Comparison of ENCODE assay signal across 8 cellular contexts in the genomic region with DNA sequence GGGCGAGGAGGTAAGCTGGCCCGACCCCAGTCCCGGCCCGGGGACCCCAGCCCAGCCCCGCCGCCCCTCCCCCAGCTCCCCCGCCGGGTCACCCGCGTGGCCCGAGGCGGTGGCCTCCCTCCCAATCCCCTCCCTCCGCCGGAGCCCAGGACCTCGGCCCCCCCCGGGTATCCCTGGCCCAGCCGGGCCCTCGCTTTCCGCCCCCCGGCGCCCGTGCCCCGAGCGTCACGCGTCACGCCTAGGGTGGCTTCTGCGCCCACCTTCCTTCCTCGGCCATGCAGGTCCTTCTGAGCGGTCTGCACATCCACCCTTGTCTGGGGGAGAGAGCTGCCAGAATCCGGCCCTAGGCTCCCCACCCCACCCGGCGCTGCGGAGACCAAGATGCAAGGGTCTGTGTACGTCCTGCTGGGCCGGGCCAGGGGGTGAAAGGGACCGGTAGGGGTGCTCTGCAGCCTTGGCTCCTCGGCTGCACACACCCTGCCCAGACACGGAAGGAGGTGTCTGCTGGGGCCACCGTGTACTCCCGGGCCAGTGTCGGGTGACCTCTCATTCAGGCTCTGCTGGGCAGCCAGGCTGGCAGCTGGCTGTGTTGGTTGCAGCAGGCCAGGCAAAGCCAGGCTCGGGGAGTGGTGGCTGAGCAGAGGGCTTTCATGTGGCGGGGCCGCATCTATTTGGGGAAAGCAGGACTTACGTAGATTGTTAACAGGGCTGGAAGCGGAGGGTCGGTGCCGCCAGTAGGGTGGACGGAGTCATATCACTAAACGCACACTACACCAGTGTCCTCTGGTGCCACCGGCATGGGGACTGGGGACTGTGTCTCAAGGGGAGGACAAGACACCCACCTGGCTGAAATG. TPM values are rescaled to one million over a fixed set of nuclear protein-coding genes. Genes with fewer than 3 reads are reported as not detected.
A peak's percentile ranks its signal among the peaks of the same experiment; 100 is the strongest.
DNase-seq lines count a peak whose midpoint lies in the region; ATAC-seq, FAIRE-seq and TF ChIP-seq lines count a peak whose summit lies in the region.

No MANE protein-coding gene starts in this region.

- dilution Hi-C loops in IMR-90 (cut with HindIII; ENCODE audit: low sequenced_read_pairs, unreplicated experiment): no loop called here

- TF ChIP-seq CTCF in CD14-positive monocyte (IDR thresholded peaks at IDR 0.05) (no peak), IMR-90 (conservative IDR thresholded peaks at IDR 0.05; ENCODE audit: low read depth, low read length) (no peak)

- no peak overlapping the region for H4K8ac ChIP-seq in IMR-90 (ENCODE audit: low read depth in 2 of 2, low read length in 2 of 2)

- H3K36me3 Mint-ChIP-seq in CD14-positive monocyte: peaks cover 0 to 8% of the 10 kb centered on the region in 2 donors

- H3K9me1 ChIP-seq in IMR-90 (ENCODE audit: insufficient read depth, low read length): no peaks in the 10 kb centered on the region

- peaks cover 0 to 16% (median 7%) of the 10 kb centered on the region in 7 donors for H3K9me3 Mint-ChIP-seq in CD14-positive monocyte

- H2AK9ac ChIP-seq in IMR-90 (replicated peaks; ENCODE audit: low read depth, low read length, poor library complexity): no peak overlapping the region

- intact Hi-C loops in CD14-positive monocyte (cut with micrococcal nuclease) (no loop called here), IMR-90 (cut with micrococcal nuclease) (no loop called here)

- H4K91ac ChIP-seq in IMR-90 (ENCODE audit: insufficient read depth, low read depth, low read length): no peak overlapping the region

- no peaks in the 10 kb centered on the region for H3K36me3 ChIP-seq in IMR-90 (ENCODE audit: control insufficient read depth, insufficient read depth, low read length)
- no peaks in the 10 kb centered on the region for H3K36me3 ChIP-seq in ectodermal cell (ENCODE audit: control insufficient read depth, insufficient read depth, low read length)
- no peaks in the 10 kb centered on the region for H3K36me3 ChIP-seq in neuron (ENCODE audit: insufficient read depth, low read length)
- H3K36me3 ChIP-seq in small intestine (ENCODE audit: control insufficient read depth in 2 of 2, insufficient read depth in 2 of 2, low read length in 2 of 2): no peaks in the 10 kb centered on the region

- CTCF ChIA-PET in IMR-90 (lab: Yijun Ruan, JAX): no interaction called here

- no peak overlapping the region for H3K4me2 ChIP-seq in IMR-90 (ENCODE audit: low read depth, low read length)

- no peak for TF ChIP-seq RAD21 in IMR-90 (IDR thresholded peaks at IDR 0.05; ENCODE audit: low read length)

- H4K5ac ChIP-seq in IMR-90 (ENCODE audit: low read depth, low read length): no peak overlapping the region

- no peak overlapping the region for H2BK120ac ChIP-seq in IMR-90 (ENCODE audit: low read depth, low read length)

- no peak overlapping the region for H2BK20ac ChIP-seq in IMR-90 (ENCODE audit: low read depth, low read length)

- H3K4me3 ChIP-seq in IMR-90 (ENCODE audit: insufficient read depth, low read depth, low read length) (peak overlapping the region; percentile 31; the same call in 1 of the 2 replicates), ectodermal cell (ENCODE audit: insufficient read depth, low read depth, low read length) (peak overlapping the region; percentile 33), neuron (ENCODE audit: low read length) (peak overlapping the region; percentile 45), small intestine (ENCODE audit: low read depth in 1 of 2, low read length in 2 of 2) (peak overlapping the region in 1 of 2 donors; percentile 51)

- peaks cover 16% of the 10 kb centered on the region for H3K4me1 Mint-ChIP-seq in CD14-positive monocyte

- no peaks in the 10 kb centered on the region; the same call in none of the 2 replicates for H4K20me1 ChIP-seq in IMR-90 (ENCODE audit: insufficient read depth, low read length)

- no peak overlapping the region for H3K27ac Mint-ChIP-seq in CD14-positive monocyte

- DNase-seq in CD14-positive monocyte (ENCODE audit: low spot score): no peak
- no peak for DNase-seq in IMR-90
- no peak for DNase-seq in stimulated activated CD4-positive, alpha-beta T cell treated with anti-CD3 and anti-CD28 coated beads, Interleukin-12 subunit alpha, Interleukin-12 subunit beta, amount 100 ng/mL, for 4 hours
- no peak for DNase-seq in small intestine
- no peak for DNase-seq in A172 (ENCODE audit: low spot score)

- H2BK5ac ChIP-seq in IMR-90 (ENCODE audit: low read depth, low read length, poor library complexity, severe bottlenecking): no peak overlapping the region

- H3K27me3 Mint-ChIP-seq in CD14-positive monocyte (ENCODE audit: low read depth in 3 of 3): peaks cover 60 to 73% (median 63%) of the 10 kb centered on the region in 3 donors

- WGBS in IMR-90 (ENCODE audit: extremely low coverage in 2 of 2, insufficient read length in 1 of 2), 2 experiments: 37% methylated on average over 10 of the region's 52 CpGs; no CpG with 5 or more reads in 1 of the 2 experiments
- 29 to 30% methylated on average over 51 to 52 of the region's 52 CpGs for WGBS in ectodermal cell, 2 experiments
- WGBS in small intestine, 3 donors: 20 to 40% (median 31%) methylated on average over 23 to 52 of the region's 52 CpGs

- in situ Hi-C loops in IMR-90 (cut with MboI; ENCODE audit: low sequenced_read_pairs): no loop called here

- no peak for FAIRE-seq in small intestine (lab: Jason Lieb, UNC)

- no peak overlapping the region for H2BK15ac ChIP-seq in IMR-90 (ENCODE audit: low read depth, low read length)

- peak overlapping the region; percentile 71 to 80 for H3K4me3 Mint-ChIP-seq in CD14-positive monocyte

- POLR2A ChIA-PET in IMR-90 (lab: Charles Lee; ENCODE audit: unreplicated experiment): interaction anchor here (0.6 kb wide), 1 partner anchor 222 kb away, joined by 3 read pairs; no protein-coding TSS in a partner anchor

- no peak overlapping the region for H3K56ac ChIP-seq in IMR-90 (ENCODE audit: extremely low read depth, insufficient read depth, low read length)

- no peak overlapping the region for H3K18ac ChIP-seq in IMR-90 (ENCODE audit: low read depth, low read length)

- no peaks in the 10 kb centered on the region for H3K9me3 ChIP-seq in IMR-90 (ENCODE audit: control insufficient read depth, insufficient read depth, low read length)
- no peaks in the 10 kb centered on the region for H3K9me3 ChIP-seq in ectodermal cell (ENCODE audit: control insufficient read depth, low read length)
- H3K9me3 ChIP-seq in neuron (ENCODE audit: low read length): no peaks in the 10 kb centered on the region
- no peaks in the 10 kb centered on the region for H3K9me3 ChIP-seq in small intestine (ENCODE audit: control insufficient read depth, low read depth)

- BruUV-seq in IMR-90 (replicated peaks; lab: Mats Ljungman, UMichigan): no TSS peak

- no peak overlapping the region for H3K9ac ChIP-seq in IMR-90 (ENCODE audit: low read depth, low read length)

- ATAC-seq in IMR-90 (ENCODE audit: low read depth) (no peak), GM18868 (IDR thresholded peaks at IDR 0.05; ENCODE audit: unreplicated experiment) (no peak)

- TF ChIP-seq POLR2A in IMR-90 (IDR thresholded peaks at IDR 0.05; ENCODE audit: low read depth, low read length): no peak

- H2AFZ ChIP-seq in IMR-90 (replicated peaks; ENCODE audit: low read length, poor library complexity) (peak overlapping the region; percentile 62), neuron (ENCODE audit: low read depth, low read length) (no peak overlapping the region)

- H3K79me1 ChIP-seq in IMR-90 (ENCODE audit: low read depth in 1 of 2, low read length in 2 of 2): no peaks in the 10 kb centered on the region

- H3K27ac ChIP-seq in IMR-90 (ENCODE audit: insufficient read depth, low read length): no peak overlapping the region
- no peak overlapping the region for H3K27ac ChIP-seq in ectodermal cell (ENCODE audit: insufficient read depth, low read depth, low read length, poor library complexity, severe bottlenecking)
- H3K27ac ChIP-seq in small intestine (ENCODE audit: low read depth in 1 of 2, low read length in 1 of 2): no peak overlapping the region

- no peak overlapping the region for H3K23ac ChIP-seq in IMR-90 (ENCODE audit: low read depth, low read length)

- H3K27me3 ChIP-seq in IMR-90 (ENCODE audit: control insufficient read depth, insufficient read depth, low read length): peaks cover 45% of the 10 kb centered on the region
- peaks cover 49% of the 10 kb centered on the region for H3K27me3 ChIP-seq in ectodermal cell (ENCODE audit: control insufficient read depth, insufficient read depth, low read length, poor library complexity, severe bottlenecking)
- peaks cover 15% of the 10 kb centered on the region for H3K27me3 ChIP-seq in neuron (ENCODE audit: insufficient read depth, low read length)
- peaks cover 4 to 16% of the 10 kb centered on the region in 2 donors for H3K27me3 ChIP-seq in small intestine (ENCODE audit: control insufficient read depth in 2 of 2, insufficient read depth in 2 of 2, low read length in 2 of 2)

- H3K4me1 ChIP-seq in IMR-90 (ENCODE audit: control insufficient read depth, insufficient read depth, low read length) (peaks cover 2% of the 10 kb centered on the region; the same call in 1 of the 2 replicates), ectodermal cell (ENCODE audit: control insufficient read depth, insufficient read depth, low read length) (peaks cover 12% of the 10 kb centered on the region), neuron (ENCODE audit: insufficient read depth, low read length) (peaks cover 4% of the 10 kb centered on the region), small intestine (ENCODE audit: control insufficient read depth in 2 of 2, insufficient read depth in 1 of 2, low read depth in 1 of 2, low read length in 1 of 2) (peaks cover 0 to 3% of the 10 kb centered on the region in 2 donors)

- no peak overlapping the region for H2AK5ac ChIP-seq in IMR-90 (ENCODE audit: low read depth, low read length)

- no peak overlapping the region for H3K4ac ChIP-seq in IMR-90 (ENCODE audit: low read depth, low read length)

- H3K14ac ChIP-seq in IMR-90 (replicated peaks; ENCODE audit: low read depth, low read length): no peak overlapping the region

TF ChIP-seq in IMR-90, 13 proteins besides CTCF, POLR2A, EP300 and RAD21 (continues in another document):
- TF ChIP-seq CEBPB (IDR thresholded peaks at IDR 0.05; ENCODE audit: low read depth, low read length): no peak

RNA-seq across cellular contexts. Expression of a gene that starts 0.8 kb away (rescaled TPM):
- polyA plus RNA-seq in CD14-positive monocyte (10 to 100 TPM; 10.4 to 16.2 TPM), IMR-90 (2012; rRNA removed) (0.59 and 0.68 TPM in 2 replicates), small intestine (10 to 100 TPM; 11.6 to 33.8 (median 15.4) TPM)
- total RNA-seq in IMR-90 (2012; rRNA removed): 1.1 and 1.4 TPM in 2 replicates
- 0.60 and 0.84 TPM in 2 replicates for polyA plus RNA-seq in IMR-90 (2012; cell fraction: cytosol; rRNA removed)
- 0.57 and 0.62 TPM in 2 replicates for polyA plus RNA-seq in IMR-90 (2012; cell fraction: nucleus; rRNA removed; ENCODE audit: low replicate concordance)
- 21.8 TPM for polyA plus RNA-seq in ectodermal cell (2013, experiment 1 of 4)
- 25.6 TPM for polyA plus RNA-seq in ectodermal cell (2013, experiment 2 of 4)
- polyA plus RNA-seq in ectodermal cell (2013, experiment 3 of 4): 14.1 TPM
- 16.6 TPM for polyA plus RNA-seq in ectodermal cell (2013, experiment 4 of 4)
- total RNA-seq in A172 (2014; rRNA removed; shearing (Covaris generic)): 2.2 and 2.6 TPM in 2 replicates
